ENCODE assay signal across 1 cellular context in the genomic region with DNA sequence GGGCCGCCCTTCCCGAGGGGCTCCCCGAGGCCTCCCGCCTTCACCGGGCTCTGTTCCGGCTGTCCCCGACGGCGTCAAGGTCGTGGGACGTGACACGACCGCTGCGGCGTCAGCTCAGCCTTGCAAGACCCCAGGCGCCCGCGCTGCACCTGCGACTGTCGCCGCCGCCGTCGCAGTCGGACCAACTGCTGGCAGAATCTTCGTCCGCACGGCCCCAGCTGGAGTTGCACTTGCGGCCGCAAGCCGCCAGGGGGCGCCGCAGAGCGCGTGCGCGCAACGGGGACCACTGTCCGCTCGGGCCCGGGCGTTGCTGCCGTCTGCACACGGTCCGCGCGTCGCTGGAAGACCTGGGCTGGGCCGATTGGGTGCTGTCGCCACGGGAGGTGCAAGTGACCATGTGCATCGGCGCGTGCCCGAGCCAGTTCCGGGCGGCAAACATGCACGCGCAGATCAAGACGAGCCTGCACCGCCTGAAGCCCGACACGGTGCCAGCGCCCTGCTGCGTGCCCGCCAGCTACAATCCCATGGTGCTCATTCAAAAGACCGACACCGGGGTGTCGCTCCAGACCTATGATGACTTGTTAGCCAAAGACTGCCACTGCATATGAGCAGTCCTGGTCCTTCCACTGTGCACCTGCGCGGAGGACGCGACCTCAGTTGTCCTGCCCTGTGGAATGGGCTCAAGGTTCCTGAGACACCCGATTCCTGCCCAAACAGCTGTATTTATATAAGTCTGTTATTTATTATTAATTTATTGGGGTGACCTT.
TF ChIP-seq lines count a peak whose summit lies in the region.

No MANE protein-coding gene starts in this region.

TF ChIP-seq in IMR-90, 13 proteins besides CTCF, POLR2A, EP300 and RAD21:
- TF ChIP-seq SMC3 (IDR thresholded peaks at IDR 0.05; ENCODE audit: low read depth, low read length) (peak; percentile 68), NFE2L2 (IDR thresholded peaks at IDR 0.05; ENCODE audit: low read depth, low read length) (no peak)
TF ChIP-seq in IMR-90: peak in this region for 1.
